ENCODE assay signal across 2 cellular contexts in genomic region chr17:81644976-81645952, GRCh38.
TF ChIP-seq lines count a peak whose summit lies in the region.

No MANE protein-coding gene starts in this region.

TF ChIP-seq in IMR-90, 13 proteins besides CTCF, POLR2A, EP300 and RAD21:
- TF ChIP-seq, protein P1, sequence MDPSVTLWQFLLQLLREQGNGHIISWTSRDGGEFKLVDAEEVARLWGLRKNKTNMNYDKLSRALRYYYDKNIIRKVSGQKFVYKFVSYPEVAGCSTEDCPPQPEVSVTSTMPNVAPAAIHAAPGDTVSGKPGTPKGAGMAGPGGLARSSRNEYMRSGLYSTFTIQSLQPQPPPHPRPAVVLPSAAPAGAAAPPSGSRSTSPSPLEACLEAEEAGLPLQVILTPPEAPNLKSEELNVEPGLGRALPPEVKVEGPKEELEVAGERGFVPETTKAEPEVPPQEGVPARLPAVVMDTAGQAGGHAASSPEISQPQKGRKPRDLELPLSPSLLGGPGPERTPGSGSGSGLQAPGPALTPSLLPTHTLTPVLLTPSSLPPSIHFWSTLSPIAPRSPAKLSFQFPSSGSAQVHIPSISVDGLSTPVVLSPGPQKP (IDR thresholded peaks at IDR 0.05; ENCODE audit: borderline replicate concordance, low read depth, low read length) = no peak
- no peak for TF ChIP-seq USF2 (IDR thresholded peaks at IDR 0.05; ENCODE audit: low read depth, low read length)
- no peak for TF ChIP-seq RCOR1 (IDR thresholded peaks at IDR 0.05; ENCODE audit: insufficient replicate concordance, low read length)
- TF ChIP-seq MAZ (IDR thresholded peaks at IDR 0.05; ENCODE audit: borderline replicate concordance, low read depth, low read length) = no peak
- TF ChIP-seq SMC3 (IDR thresholded peaks at IDR 0.05; ENCODE audit: low read depth, low read length) = no peak
- TF ChIP-seq NFE2L2 (IDR thresholded peaks at IDR 0.05; ENCODE audit: low read depth, low read length) = no peak
- TF ChIP-seq MAFK (IDR thresholded peaks at IDR 0.05; ENCODE audit: low read depth, low read length) = no peak
- TF ChIP-seq MXI1 (IDR thresholded peaks at IDR 0.05; ENCODE audit: borderline replicate concordance, low read depth, low read length) = no peak
- TF ChIP-seq FOS (IDR thresholded peaks at IDR 0.05; ENCODE audit: low read depth, low read length) = no peak
- TF ChIP-seq RFX5 (IDR thresholded peaks at IDR 0.05; ENCODE audit: low read depth, low read length) = no peak
- TF ChIP-seq CHD1 (IDR thresholded peaks at IDR 0.05; ENCODE audit: low read depth, low read length) = no peak
- no peak for TF ChIP-seq BHLHE40 (IDR thresholded peaks at IDR 0.05; ENCODE audit: low read depth, low read length)
- no peak for TF ChIP-seq CEBPB (IDR thresholded peaks at IDR 0.05; ENCODE audit: low read depth, low read length)
TF ChIP-seq in IMR-90: peak in this region for 0.

TF ChIP-seq in K562, 482 proteins besides CTCF, POLR2A, EP300 and RAD21:
- TF ChIP-seq SIN3B (IDR thresholded peaks at IDR 0.05; ENCODE audit: low read depth) (no peak), FOXP4 (CRISPR knock-in tag; IDR thresholded peaks at IDR 0.05; ENCODE audit: borderline replicate concordance) (no peak), TFAP4 (CRISPR knock-in tag; IDR thresholded peaks at IDR 0.05; ENCODE audit: borderline replicate concordance) (0 out of 2 replicates have a peak, but pooled peaks have one; percentile 28), HNRNPL (IDR thresholded peaks at IDR 0.05; ENCODE audit: low read depth, low read length) (no peak), PKNOX1 (IDR thresholded peaks at IDR 0.05) (peak; percentile 54), KDM1A (IDR thresholded peaks at IDR 0.05) (peak in 1 of 2 experiments; percentile 60; a peak in 1 of 4 replicates), BACH1 (tag; IDR thresholded peaks at IDR 0.05) (no peak), HDAC6 (IDR thresholded peaks at IDR 0.05; ENCODE audit: low read depth, low read length) (no peak)
TF ChIP-seq in K562: peak in this region for 3.
